8 cellular contexts compared by ENCODE assay signal in the genomic region with DNA sequence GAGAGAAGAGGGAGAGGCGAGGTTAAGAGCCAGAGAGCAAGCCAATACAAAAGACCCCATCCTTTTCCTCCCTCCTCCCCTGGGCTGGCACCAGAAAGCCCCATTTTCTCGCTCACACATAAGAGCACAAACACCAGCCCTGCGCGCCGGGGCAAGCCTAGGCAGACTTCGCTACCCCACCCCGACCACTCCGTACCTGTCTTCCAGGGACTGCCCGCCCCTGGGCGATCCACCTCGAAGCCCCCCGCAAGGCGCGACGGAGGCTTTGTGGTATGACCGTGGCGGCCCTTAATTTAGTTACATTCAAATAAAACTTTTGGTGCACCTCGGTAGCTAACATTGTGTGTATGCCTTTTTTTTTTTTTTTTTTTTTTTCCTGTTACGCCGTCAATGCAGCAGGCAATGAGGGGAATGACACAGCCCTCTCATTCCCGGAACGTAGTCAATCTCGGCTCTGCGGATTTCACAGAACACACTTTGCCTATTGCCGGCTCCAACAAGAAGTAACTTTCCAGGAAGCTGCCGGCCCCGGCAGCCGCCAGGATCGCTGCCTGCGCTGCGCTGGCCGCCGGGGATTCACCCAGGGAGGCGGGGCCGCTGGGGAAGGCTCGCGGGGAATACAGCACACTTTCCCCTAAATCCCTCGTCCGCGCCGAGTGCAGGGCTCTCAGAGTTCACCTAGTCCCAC. TPM values are rescaled to one million over a fixed set of nuclear protein-coding genes. Genes with fewer than 3 reads are reported as not detected.
DNase-seq lines count a peak whose midpoint lies in the region; ATAC-seq and TF ChIP-seq lines count a peak whose summit lies in the region.

No MANE protein-coding gene starts in this region.

- no TSS peak for BruUV-seq in Panc1 (replicated peaks; lab: Mats Ljungman, UMichigan)

- peak; percentile 12 for DNase-seq in DMS153 treated with DMSO at 0.1 percent for 48 hours (lab: John Stamatoyannopoulos, UW; ENCODE audit: unreplicated experiment)
- no peak for DNase-seq in DMS153 (lab: John Stamatoyannopoulos, UW)
- no peak for DNase-seq in Panc1 (ENCODE audit: low read depth, low spot score)
- DNase-seq in ascending aorta (ENCODE audit: low spot score in 2 of 2) = peak; percentile 28 to 91
- peak; percentile 88 for DNase-seq in left ventricle myocardium superior
- peak; percentile 96 for DNase-seq in posterior vena cava (ENCODE audit: low spot score)
- DNase-seq in COR-L47 (lab: John Stamatoyannopoulos, UW) = no peak

- ATAC-seq in Panc1 (peak; percentile 7; the same call in 1 of the 2 replicates), left ventricle myocardium superior (peak; percentile 34), GM21381 (IDR thresholded peaks at IDR 0.05; ENCODE audit: unreplicated experiment) (no peak)

- H3K4me1 ChIP-seq in Panc1 (ENCODE audit: control insufficient read depth, insufficient read depth, low read length) (peaks cover 41% of the 10 kb centered on the region), ascending aorta (peaks cover 6 to 27% of the 10 kb centered on the region in 2 donors)

- H3K27ac ChIP-seq in Panc1 (ENCODE audit: low read length) (peak overlapping the region; percentile 79), ascending aorta (peak overlapping the region; percentile 98 to 99)

- intact Hi-C loops in Panc1 (cut with micrococcal nuclease; ENCODE audit: unreplicated experiment) (loop anchor here (2.0 kb wide), 1 partner anchor 1411 kb away; no protein-coding TSS in a partner anchor), ascending aorta (cut with DNase I) (no loop called here), left ventricle myocardium superior (cut with micrococcal nuclease) (no loop called here), posterior vena cava (cut with DNase I) (loop anchor here in 1 of 2 donors (2.0 kb wide), 1 partner anchor 1213 kb away; no protein-coding TSS in a partner anchor)

- no peaks in the 10 kb centered on the region for H3K36me3 ChIP-seq in Panc1 (ENCODE audit: control insufficient read depth, insufficient read depth, low read length)
- peaks cover 15 to 21% of the 10 kb centered on the region in 2 donors for H3K36me3 ChIP-seq in ascending aorta

- peak overlapping the region; percentile 59 to 94 for H3K4me3 ChIP-seq in Panc1 (ENCODE audit: low read depth in 2 of 2, low read length in 2 of 2)
- peak overlapping the region; percentile 73 to 75 for H3K4me3 ChIP-seq in ascending aorta

- CTCF ChIA-PET in Panc1 (lab: Charles Lee) = interaction anchor here (0.7 to 3.8 kb wide), 7 partner anchors 474 to 1695 kb away, joined by 3 to 57 read pairs (median 5); no protein-coding TSS in a partner anchor

- in situ Hi-C loops in Panc1 (cut with HindIII; ENCODE audit: low pct_unique_long_range_greater_than_20kb, low sequenced_read_pairs) = loop anchor here (25.0 kb wide), 1 partner anchor 550 kb away; no protein-coding TSS in a partner anchor

- POLR2A ChIA-PET in Panc1 (lab: Charles Lee) = interaction anchor here (0.5 to 0.6 kb wide), 3 partner anchors 523 to 1207 kb away, joined by 3 to 6 read pairs (median 4); no protein-coding TSS in a partner anchor

- H3K9me3 ChIP-seq in Panc1 (ENCODE audit: control insufficient read depth, insufficient read depth, low read depth, low read length) (no peaks in the 10 kb centered on the region), ascending aorta (no peaks in the 10 kb centered on the region)

- H3K27me3 ChIP-seq in Panc1 (ENCODE audit: control insufficient read depth, insufficient read depth, low read length) (no peaks in the 10 kb centered on the region), ascending aorta (no peaks in the 10 kb centered on the region)

- no peak for TF ChIP-seq CTCF in Panc1 (IDR thresholded peaks at IDR 0.05)
- peak in 1 of 3 experiments; percentile 5 for TF ChIP-seq CTCF in ascending aorta (IDR thresholded peaks at IDR 0.05)

RNA-seq across cellular contexts. Expression of a gene that starts 7.7 kb away (rescaled TPM):
- total RNA-seq in Panc1 (2021; ENCODE audit: unreplicated experiment) (21.5 TPM), ascending aorta (97.9 TPM), left ventricle myocardium superior (104 TPM), posterior vena cava (100 to 1,000 TPM in 1 of 2 donors, 10 to 100 TPM in 1; 87.7 to 143 TPM)
- polyA plus RNA-seq in Panc1 (2012; ENCODE audit: insufficient read length) = 25.3 TPM

RNA-seq across cellular contexts. Expression of a gene that starts 35.2 kb away (rescaled TPM):
- total RNA-seq in Panc1 (2021; ENCODE audit: unreplicated experiment) = not detected
- polyA plus RNA-seq in Panc1 (2012; ENCODE audit: insufficient read length) = not detected
- total RNA-seq in ascending aorta = not detected
- not detected for total RNA-seq in left ventricle myocardium superior
- not detected for total RNA-seq in posterior vena cava

Comparison
In these comparisons a context has a peak if more than half of its experiments do, and no peak if none do; other contexts are left out.
1. DNase-seq: peak in DMS153 treated with DMSO at 0.1 percent for 48 hours (single experiment), ascending aorta (2 of 2), left ventricle myocardium superior (single experiment) and posterior vena cava (single experiment); none in DMS153 (single experiment), Panc1 (single experiment) and COR-L47 (single experiment).